In genomic region chr5:77492653-77493000, GRCh38 we compare ENCODE assay signal across 1 cellular context.
A peak's percentile ranks its signal among the peaks of the same experiment; 100 is the strongest.
TF ChIP-seq lines count a peak whose summit lies in the region.

No MANE protein-coding gene starts in this region.

TF ChIP-seq in HepG2, 621 proteins besides CTCF, POLR2A, EP300 and RAD21:
- no peak for TF ChIP-seq ZNF280D (CRISPR knock-in tag; IDR thresholded peaks at IDR 0.05)
- TF ChIP-seq ZNF383 (CRISPR knock-in tag; IDR thresholded peaks at IDR 0.05; ENCODE audit: borderline replicate concordance), result 0 out of 2 replicates have a peak, but pooled peaks have one; percentile 1
- no peak for TF ChIP-seq MLXIP (CRISPR knock-in tag; IDR thresholded peaks at IDR 0.05; ENCODE audit: borderline replicate concordance)
- TF ChIP-seq ZNF660 (CRISPR knock-in tag; IDR thresholded peaks at IDR 0.05; ENCODE audit: borderline replicate concordance, low read depth), result no peak
- TF ChIP-seq CHCHD3 (CRISPR knock-in tag; IDR thresholded peaks at IDR 0.05), result no peak
- no peak for TF ChIP-seq HNF1A (IDR thresholded peaks at IDR 0.05; ENCODE audit: low read depth)
- TF ChIP-seq HNF1A (CRISPR knock-in tag; IDR thresholded peaks at IDR 0.05; ENCODE audit: borderline replicate concordance), result no peak
- TF ChIP-seq ZBTB37 (CRISPR knock-in tag; IDR thresholded peaks at IDR 0.05), result no peak
- TF ChIP-seq MAZ (IDR thresholded peaks at IDR 0.05; ENCODE audit: borderline replicate concordance, low read depth, low read length), result no peak
- TF ChIP-seq MAZ (CRISPR knock-in tag; IDR thresholded peaks at IDR 0.05; ENCODE audit: low read depth), result no peak
